11 cellular contexts compared by ENCODE assay signal in the genomic region with DNA sequence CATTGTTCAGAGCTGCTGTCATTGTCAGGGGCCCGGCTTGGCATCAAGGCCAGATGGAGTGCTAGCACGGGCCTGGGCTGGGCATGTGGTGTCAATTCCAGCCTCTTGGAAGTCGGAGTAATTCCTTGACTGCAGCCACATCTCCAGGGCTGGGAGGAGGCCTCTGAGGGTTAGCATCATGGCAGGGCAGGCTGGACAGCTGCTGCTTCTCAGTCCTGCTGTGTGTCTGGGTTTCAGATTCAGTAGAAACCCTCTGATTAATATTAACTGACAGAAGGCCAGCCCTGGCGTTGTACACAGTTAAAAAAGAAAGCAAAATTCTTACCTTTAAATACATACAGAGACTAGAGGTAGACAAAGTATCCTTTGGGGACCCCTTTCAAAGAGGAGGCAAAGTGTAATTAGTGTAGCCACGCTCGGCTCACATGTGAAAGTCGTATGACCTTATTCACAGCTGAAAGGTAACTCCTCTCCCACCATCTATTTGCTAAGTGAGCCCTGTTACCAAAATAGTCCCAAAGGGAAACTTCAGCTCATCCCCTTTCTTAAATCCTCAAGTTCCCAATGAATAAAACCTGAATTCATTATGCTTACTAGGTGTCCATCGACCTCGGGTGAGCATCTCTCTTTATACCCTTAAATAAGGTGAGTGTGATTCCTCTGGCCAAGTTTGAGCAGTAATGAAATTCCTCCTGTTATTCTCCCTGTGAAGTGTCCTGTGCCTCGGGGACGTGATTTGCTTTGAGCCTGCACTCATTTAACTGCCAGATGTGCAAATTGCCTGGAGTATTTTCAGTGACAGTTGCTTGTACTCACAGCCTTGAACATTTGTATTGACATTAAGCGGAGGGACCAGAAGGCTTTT.
DNase-seq lines count a peak whose midpoint lies in the region; ATAC-seq and TF ChIP-seq lines count a peak whose summit lies in the region.
"Had no signal": no experiment of that assay in that cellular context is flagged by ENCODE, and none has a peak within 500 bp of the region (broad histone marks: within the 10 kb centered on the region; RNA-seq: fewer than 3 reads in every experiment).

No MANE protein-coding gene starts in this region.

- H3K36me3 ChIP-seq in MG63 (no peaks in the 10 kb centered on the region), mesendoderm (ENCODE audit: control insufficient read depth, insufficient read depth, low read length) (no peaks in the 10 kb centered on the region), A673 (ENCODE audit: insufficient read depth, low read length, poor library complexity, severe bottlenecking) (no peaks in the 10 kb centered on the region)
- H3K36me3 ChIP-seq: brain microvascular endothelial cell had no signal

- DNase-seq in Right ventricle myocardium superior: no peak
- DNase-seq in cardiac septum (ENCODE audit: low spot score): no peak
- DNase-seq in MG63: peak; percentile 46
- no peak for DNase-seq in mesendoderm
- no peak for DNase-seq in inferior parietal cortex (ENCODE audit: extremely low spot score)
- no peak for DNase-seq in LoVo (ENCODE audit: low spot score)
- DNase-seq in A673 (ENCODE audit: low spot score): no peak
- DNase-seq: activated CD4-positive, alpha-beta T cell treated with anti-CD3 and anti-CD28 coated beads, Interleukin-2, amount 50 U/mL, for 1 hour; brain microvascular endothelial cell; nephron progenitor cell had no signal

- no TSS peak for BruUV-seq in A673 (replicated peaks; lab: Mats Ljungman, UMichigan)

- H2AK5ac ChIP-seq in mesendoderm (ENCODE audit: low read length): no peak overlapping the region

- H3K23ac ChIP-seq in mesendoderm (ENCODE audit: low read length): no peak overlapping the region

- ATAC-seq in Right ventricle myocardium superior (ENCODE audit: poor library complexity) (peak; percentile 41), HG02763 (IDR thresholded peaks at IDR 0.05; ENCODE audit: unreplicated experiment) (peak; percentile 75)

- no peak overlapping the region for H3K27ac ChIP-seq in mesendoderm (ENCODE audit: low read depth, low read length)
- no peak overlapping the region for H3K27ac ChIP-seq in A673 (ENCODE audit: low read depth, low read length, poor library complexity, severe bottlenecking)
- H3K27ac ChIP-seq: brain microvascular endothelial cell had no signal

- H2BK5ac ChIP-seq in mesendoderm (ENCODE audit: low read length): no peak overlapping the region

- no peak overlapping the region for H2BK15ac ChIP-seq in mesendoderm (replicated peaks; ENCODE audit: low read depth)

- H3K79me1 ChIP-seq in mesendoderm (ENCODE audit: low read length): no peaks in the 10 kb centered on the region

- intact Hi-C loops in Right ventricle myocardium superior (cut with DNase I): no loop called here
- intact Hi-C loops in cardiac septum (cut with DNase I): no loop called here
- intact Hi-C loops in A673 (cut with micrococcal nuclease; ENCODE audit: unreplicated experiment): no loop called here

- no peak for TF ChIP-seq CTCF in A673 (conservative IDR thresholded peaks at IDR 0.05; ENCODE audit: low read depth, low read length)

- no CpG with 5 or more reads among the region's 12 CpGs for WGBS in mesendoderm (ENCODE audit: extremely low coverage, insufficient coverage, low lambda C conversion rate)

- H3K27me3 ChIP-seq in MG63 (no peaks in the 10 kb centered on the region), mesendoderm (ENCODE audit: insufficient read depth, low read length, poor library complexity) (no peaks in the 10 kb centered on the region), A673 (replicated peaks; ENCODE audit: insufficient read depth, low read depth, low read length, poor library complexity) (no peaks in the 10 kb centered on the region)
- H3K27me3 ChIP-seq: brain microvascular endothelial cell had no signal

- no peaks in the 10 kb centered on the region for H3K79me2 ChIP-seq in mesendoderm (ENCODE audit: control insufficient read depth, insufficient read depth, low read length)

- no peak overlapping the region for H2BK120ac ChIP-seq in mesendoderm (ENCODE audit: low read depth, low read length)

- no peak overlapping the region for H4K8ac ChIP-seq in mesendoderm (ENCODE audit: low read depth, low read length)

- CTCF ChIA-PET in A673 (lab: Charles Lee): no interaction called here

- H4K5ac ChIP-seq in mesendoderm (ENCODE audit: low read length): no peak overlapping the region

- H3K4me3 ChIP-seq in MG63 (no peak overlapping the region), mesendoderm (ENCODE audit: low read length) (no peak overlapping the region), A673 (ENCODE audit: low read depth, low read length, poor library complexity, severe bottlenecking) (no peak overlapping the region)

- H3K9me3 ChIP-seq in MG63 (no peaks in the 10 kb centered on the region), A673 (ENCODE audit: low read depth, low read length, poor library complexity, severe bottlenecking) (no peaks in the 10 kb centered on the region)

- H3K4me2 ChIP-seq in mesendoderm (ENCODE audit: low read length): no peak overlapping the region

- H3K4ac ChIP-seq in mesendoderm (ENCODE audit: low read depth, low read length): no peak overlapping the region

- no peak overlapping the region for H3K56ac ChIP-seq in mesendoderm (ENCODE audit: low read length)

- no peaks in the 10 kb centered on the region for H3K4me1 ChIP-seq in mesendoderm (ENCODE audit: control insufficient read depth, low read depth, low read length)
- H3K4me1 ChIP-seq in A673 (ENCODE audit: insufficient read depth, low read length, poor library complexity, severe bottlenecking): peaks cover 7% of the 10 kb centered on the region

- no peak overlapping the region for H3K9ac ChIP-seq in mesendoderm (ENCODE audit: low read length)

- POLR2A ChIA-PET in A673 (lab: Charles Lee; ENCODE audit: low non-redundant PET): no interaction called here

- H3K18ac ChIP-seq in mesendoderm (ENCODE audit: low read length): no peak overlapping the region
